23 cellular contexts compared by ENCODE assay signal in the genomic region with DNA sequence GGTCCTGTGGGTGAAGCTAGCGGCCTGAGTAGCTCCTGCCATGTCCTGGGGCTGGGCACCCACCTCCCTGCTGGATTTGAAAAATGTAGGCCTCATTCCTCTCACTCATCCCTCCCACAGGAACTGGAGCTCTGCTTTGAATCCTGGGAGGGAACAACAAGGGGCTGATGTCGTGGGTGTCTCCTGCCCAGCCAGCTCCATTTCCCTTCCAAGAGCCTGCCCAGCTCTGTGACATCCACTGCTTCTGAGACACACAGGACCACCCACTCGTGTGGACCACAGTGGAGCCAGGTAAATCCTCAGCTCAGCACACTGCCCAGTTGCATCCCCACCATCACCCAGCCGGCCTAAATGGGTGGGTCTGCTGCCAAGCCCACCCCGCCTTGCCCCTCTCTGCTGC.
DNase-seq lines count a peak whose midpoint lies in the region; ATAC-seq, FAIRE-seq and TF ChIP-seq lines count a peak whose summit lies in the region.
"Had no signal": no experiment of that assay in that cellular context is flagged by ENCODE, and none has a peak within 500 bp of the region (broad histone marks: within the 10 kb centered on the region; RNA-seq: fewer than 3 reads in every experiment).

No MANE protein-coding gene starts in this region.

- H3K79me1 ChIP-seq in H1 (ENCODE audit: low read depth, low read length) (no peaks in the 10 kb centered on the region), neuronal stem cell (ENCODE audit: low read depth, low read length) (no peaks in the 10 kb centered on the region)

- H3K9me3 Mint-ChIP-seq in nephron progenitor cell = no peaks in the 10 kb centered on the region
- H3K9me3 Mint-ChIP-seq in activated CD4-positive, alpha-beta T cell treated with anti-CD3 and anti-CD28 coated beads, Interleukin-2, amount 10 ng/mL, durations not matched to agents 7 days and 5 days = no peaks in the 10 kb centered on the region
- H3K9me3 Mint-ChIP-seq: CD4-positive, alpha-beta T cell; CD8-positive, alpha-beta T cell had no signal

- H3K36me3 Mint-ChIP-seq in nephron progenitor cell (ENCODE audit: low read depth) = no peaks in the 10 kb centered on the region
- no peaks in the 10 kb centered on the region for H3K36me3 Mint-ChIP-seq in activated CD4-positive, alpha-beta T cell treated with anti-CD3 and anti-CD28 coated beads, Interleukin-2, amount 10 ng/mL, durations not matched to agents 7 days and 5 days (ENCODE audit: low read depth)
- H3K36me3 Mint-ChIP-seq: CD8-positive, alpha-beta T cell had no signal

- H3K4ac ChIP-seq in H1 (replicated peaks; ENCODE audit: insufficient read length, low read depth, low read length) (no peak overlapping the region), neuronal stem cell (ENCODE audit: low read length) (no peak overlapping the region)

- H3K27me3 Mint-ChIP-seq in nephron progenitor cell (ENCODE audit: low read depth, poor library complexity) = peaks cover 16% of the 10 kb centered on the region
- H3K27me3 Mint-ChIP-seq in activated CD4-positive, alpha-beta T cell treated with anti-CD3 and anti-CD28 coated beads, Interleukin-2, amount 10 ng/mL, durations not matched to agents 7 days and 5 days = no peaks in the 10 kb centered on the region
- H3K27me3 Mint-ChIP-seq: CD4-positive, alpha-beta T cell had no signal

- H3K79me2 ChIP-seq in H1 (ENCODE audit: control insufficient read depth in 1 of 2, insufficient read depth in 2 of 2, low read length in 2 of 2) = no peaks in the 10 kb centered on the region

- H3K9ac ChIP-seq in H1 (replicated peaks in 1 of 4; ENCODE audit: extremely low read depth in 1 of 4, low read depth in 3 of 4, low read length in 3 of 4) (no peak overlapping the region), neuronal stem cell (ENCODE audit: low read depth, low read length, poor library complexity) (no peak overlapping the region)
- H3K9ac ChIP-seq: BLaER1 treated with 17β-estradiol and CSF1 and Interleukin-3, amounts not matched to agents 10 nM and 100 nM had no signal

- H3K4me3 ChIP-seq in HEK293 (ENCODE audit: low read depth, low read length) (no peak overlapping the region), H1 (ENCODE audit: extremely low read depth in 1 of 4, insufficient read depth in 2 of 4, low read depth in 3 of 4, low read length in 4 of 4) (no peak overlapping the region), neuronal stem cell (ENCODE audit: low read length in 2 of 2) (no peak overlapping the region)
- H3K4me3 ChIP-seq: BLaER1 treated with 17β-estradiol and CSF1 and Interleukin-3, amounts not matched to agents 10 nM and 100 nM; GM12878 had no signal

- H2BK15ac ChIP-seq in H1 (ENCODE audit: low read length) = no peak overlapping the region
- H2BK15ac ChIP-seq in neuronal stem cell (ENCODE audit: low read length) = no peak overlapping the region

- H3K14ac ChIP-seq in H1 (ENCODE audit: insufficient read length) (no peak overlapping the region), neuronal stem cell (ENCODE audit: low read length) (no peak overlapping the region)

- CTCF ChIA-PET in HEK293 (lab: Yijun Ruan, JAX) (interaction anchor here (0.7 to 0.9 kb wide), 2 partner anchors 567 to 613 kb away, joined by 3 read pairs; no protein-coding TSS in a partner anchor), H1 (lab: Charles Lee; ENCODE audit: partially characterized antibody) (interaction anchor here (0.7 to 1.1 kb wide), 2 partner anchors 301 to 1094 kb away, joined by 3 to 4 read pairs; no protein-coding TSS in a partner anchor)
- CTCF ChIA-PET in activated CD4-positive, alpha-beta T cell treated with anti-CD3 and anti-CD28 coated beads, Interleukin-2, amount 10 ng/mL, durations not matched to agents 7 days and 5 days (lab: Charles Lee) = interaction anchor here (0.9 kb wide), 1 partner anchor 15 kb away, joined by 3 read pairs; no protein-coding TSS in a partner anchor

- no peak for TF ChIP-seq RAD21 in H1 (IDR thresholded peaks at IDR 0.05 in 1 of 2, conservative IDR thresholded peaks at IDR 0.05 in 1 of 2; ENCODE audit: low read depth in 2 of 2, low read length in 2 of 2)

- TF ChIP-seq EP300 in H1 (IDR thresholded peaks at IDR 0.05; ENCODE audit: borderline replicate concordance in 1 of 2, low read depth in 2 of 2, low read length in 2 of 2) = no peak

- H3K27ac ChIP-seq in HEK293 (ENCODE audit: extremely low read depth, low read depth, low read length) = no peak overlapping the region
- H3K27ac ChIP-seq in H1 (ENCODE audit: low read depth, low read length) = no peak overlapping the region
- no peak overlapping the region for H3K27ac ChIP-seq in neuronal stem cell (replicated peaks; ENCODE audit: low read length)
- H3K27ac ChIP-seq: BLaER1 treated with 17β-estradiol and CSF1 and Interleukin-3, amounts not matched to agents 10 nM and 100 nM; C4-2B had no signal

- H3K27ac Mint-ChIP-seq in nephron progenitor cell = no peak overlapping the region
- no peak overlapping the region for H3K27ac Mint-ChIP-seq in activated CD4-positive, alpha-beta T cell treated with anti-CD3 and anti-CD28 coated beads, Interleukin-2, amount 10 ng/mL, durations not matched to agents 7 days and 5 days
- H3K27ac Mint-ChIP-seq: CD4-positive, alpha-beta T cell; CD8-positive, alpha-beta T cell had no signal

- DNase-seq in H1 (ENCODE audit: low read depth in 1 of 2, low spot score in 2 of 2) (no peak), nephron progenitor cell (no peak), neuronal stem cell (ENCODE audit: low spot score) (no peak), NCI-H2081 (lab: John Stamatoyannopoulos, UW) (no peak), T-helper 9 cell (no peak)
- DNase-seq in activated CD4-positive, alpha-beta T cell treated with anti-CD3 and anti-CD28 coated beads, Interleukin-2, amount 10 ng/mL, durations not matched to agents 7 days and 5 days = no peak
- DNase-seq: 8988T; ACHN; Caco-2; Calu3; CD4-positive, alpha-beta T cell; CD8-positive, alpha-beta T cell; DMS79 treated with DMSO at 0.1 percent for 48 hours; GDM1 had no signal

- no peak for TF ChIP-seq POLR2A in H1 (IDR thresholded peaks at IDR 0.05; ENCODE audit: control extremely low read depth in 1 of 2, low read depth in 2 of 2, low read length in 2 of 2)

- H3K23ac ChIP-seq in H1 (ENCODE audit: insufficient read length) = no peak overlapping the region
- H3K23ac ChIP-seq in neuronal stem cell (ENCODE audit: low read depth, low read length, poor library complexity) = peak overlapping the region; percentile 13

- H4K91ac ChIP-seq in H1 (replicated peaks; ENCODE audit: insufficient read length, low read length) (no peak overlapping the region), neuronal stem cell (ENCODE audit: low read depth, low read length, poor library complexity) (no peak overlapping the region)

- no peaks in the 10 kb centered on the region for H3K27me3 ChIP-seq in H1 (replicated peaks in 1 of 4; ENCODE audit: control insufficient read depth in 3 of 4, extremely low read depth in 1 of 4, insufficient read depth in 3 of 4, low read length in 3 of 4)
- no peaks in the 10 kb centered on the region for H3K27me3 ChIP-seq in neuronal stem cell (ENCODE audit: control insufficient read depth in 3 of 3, insufficient read depth in 3 of 3, low read depth in 1 of 3, low read length in 3 of 3)
- H3K27me3 ChIP-seq: BLaER1 treated with 17β-estradiol and CSF1 and Interleukin-3, amounts not matched to agents 10 nM and 100 nM had no signal

- H4K5ac ChIP-seq in H1 (ENCODE audit: insufficient read length, low read depth, low read length) = no peak overlapping the region

- no peak for TF ChIP-seq CTCF in HEK293 (tag by site-specific recombination; IDR thresholded peaks at IDR 0.05)
- TF ChIP-seq CTCF in H1 (IDR thresholded peaks at IDR 0.05; ENCODE audit: control extremely low read depth in 1 of 3, insufficient read depth in 1 of 3, low read depth in 1 of 3, low read length in 3 of 3) = no peak
- no peak for TF ChIP-seq CTCF in nephron progenitor cell (IDR thresholded peaks at IDR 0.05)

- peaks cover 3% of the 10 kb centered on the region; the same call in 1 of the 2 replicates for H3K23me2 ChIP-seq in H1 (ENCODE audit: low read depth, low read length)

- WGBS in H1 (ENCODE audit: extremely low coverage in 1 of 2, insufficient coverage in 1 of 2, insufficient read length in 1 of 2, insufficient replicate concordance in 2 of 2, low coverage in 1 of 2, low lambda C conversion rate in 2 of 2, missing lambda C conversion rate in 1 of 2), 2 experiments = 86% methylated on average over 5 of the region's 5 CpGs; no CpG with 5 or more reads in 1 of the 2 experiments
- no CpG with 5 or more reads among the region's 5 CpGs for WGBS in neuronal stem cell (ENCODE audit: extremely low coverage in 2 of 2, insufficient read length in 2 of 2, insufficient replicate concordance in 1 of 2), 2 donors

- no peaks in the 10 kb centered on the region for H3K9me3 ChIP-seq in HEK293 (ENCODE audit: control insufficient read depth, insufficient read depth, low read depth, low read length)
- H3K9me3 ChIP-seq in H1 (ENCODE audit: insufficient read depth in 2 of 2, low read depth in 1 of 2, low read length in 1 of 2) = no peaks in the 10 kb centered on the region
- H3K9me3 ChIP-seq in neuronal stem cell (replicated peaks in 1 of 2; ENCODE audit: control insufficient read depth in 2 of 2, insufficient read depth in 1 of 2, low read depth in 1 of 2, low read length in 2 of 2) = no peaks in the 10 kb centered on the region
- H3K9me3 ChIP-seq: BLaER1 treated with 17β-estradiol and CSF1 and Interleukin-3, amounts not matched to agents 10 nM and 100 nM; Caco-2 had no signal

- POLR2A ChIA-PET in HEK293 (lab: Yijun Ruan, JAX) = no interaction called here
- POLR2A ChIA-PET in H1 (lab: Charles Lee; ENCODE audit: partially characterized antibody) = no interaction called here
- POLR2A ChIA-PET in activated CD4-positive, alpha-beta T cell treated with anti-CD3 and anti-CD28 coated beads, Interleukin-2, amount 10 ng/mL, durations not matched to agents 7 days and 5 days (lab: Charles Lee) = no interaction called here

- H3K4me1 ChIP-seq in HEK293 (ENCODE audit: control insufficient read depth, insufficient read depth, low read length) (peaks cover 3% of the 10 kb centered on the region), H1 (replicated peaks in 1 of 4; ENCODE audit: control insufficient read depth in 3 of 4, insufficient read depth in 4 of 4, low read length in 3 of 4) (no peaks in the 10 kb centered on the region), neuronal stem cell (ENCODE audit: control insufficient read depth in 2 of 2, insufficient read depth in 1 of 2, low read depth in 1 of 2, low read length in 2 of 2) (peaks cover 0 to 7% of the 10 kb centered on the region in 2 donors)
- H3K4me1 ChIP-seq: BLaER1 treated with 17β-estradiol and CSF1 and Interleukin-3, amounts not matched to agents 10 nM and 100 nM; Caco-2 had no signal

- ATAC-seq in HG02759 (IDR thresholded peaks at IDR 0.05; ENCODE audit: unreplicated experiment) = no peak
- ATAC-seq: CD8-positive, alpha-beta T cell; GM12878 had no signal

- H3K56ac ChIP-seq in H1 (replicated peaks; ENCODE audit: insufficient read length, low read depth, low read length) = no peak overlapping the region

- FAIRE-seq in H1 (lab: Jason Lieb, UNC) = no peak
- FAIRE-seq: A204.1, D721Med, GM12878, GM12892, GM18507 had no signal

- H4K20me1 ChIP-seq in H1 (replicated peaks in 1 of 2; ENCODE audit: control insufficient read depth in 1 of 2, insufficient read depth in 2 of 2, low read length in 2 of 2) = peaks cover 0 to 3% of the 10 kb centered on the region in 2 experiments
- H4K20me1 ChIP-seq: BLaER1 treated with 17β-estradiol and CSF1 and Interleukin-3, amounts not matched to agents 10 nM and 100 nM had no signal

- H2AFZ ChIP-seq in H1 (ENCODE audit: low read length) = no peak overlapping the region
- no peak overlapping the region for H2AFZ ChIP-seq in neuronal stem cell (ENCODE audit: low read length)

- H2BK120ac ChIP-seq in H1 (replicated peaks; ENCODE audit: low read depth, low read length) (no peak overlapping the region), neuronal stem cell (ENCODE audit: low read depth, low read length) (no peak overlapping the region)

- H3K4me2 ChIP-seq in H1 (ENCODE audit: insufficient read depth in 1 of 2, low read depth in 2 of 2, low read length in 2 of 2) (no peak overlapping the region), neuronal stem cell (ENCODE audit: insufficient read depth, low read length, poor library complexity, severe bottlenecking) (no peak overlapping the region)
- H3K4me2 ChIP-seq: BLaER1 treated with 17β-estradiol and CSF1 and Interleukin-3, amounts not matched to agents 10 nM and 100 nM had no signal

- H3K4me3 Mint-ChIP-seq in nephron progenitor cell = peak overlapping the region; percentile 49
- no peak overlapping the region for H3K4me3 Mint-ChIP-seq in activated CD4-positive, alpha-beta T cell treated with anti-CD3 and anti-CD28 coated beads, Interleukin-2, amount 10 ng/mL, durations not matched to agents 7 days and 5 days
- H3K4me3 Mint-ChIP-seq: CD4-positive, alpha-beta T cell; CD8-positive, alpha-beta T cell had no signal

- no peak overlapping the region for H3K18ac ChIP-seq in H1 (ENCODE audit: extremely low read depth, low read length)
- peak overlapping the region; percentile 44 for H3K18ac ChIP-seq in neuronal stem cell (ENCODE audit: low read length)

- H2BK12ac ChIP-seq in H1 (ENCODE audit: low read depth, low read length) (peak overlapping the region; percentile 27; the same call in 1 of the 2 replicates), neuronal stem cell (ENCODE audit: low read length) (no peak overlapping the region)

- H2BK20ac ChIP-seq in H1 (ENCODE audit: low read length) = no peak overlapping the region

- H2AK5ac ChIP-seq in H1 (ENCODE audit: low read depth, low read length) (no peak overlapping the region), neuronal stem cell (ENCODE audit: low read depth, low read length) (no peak overlapping the region)

- H3K36me3 ChIP-seq in HEK293 (ENCODE audit: control insufficient read depth in 2 of 2, insufficient read depth in 1 of 2, low read length in 2 of 2) (no peaks in the 10 kb centered on the region), H1 (ENCODE audit: control insufficient read depth in 2 of 4, insufficient read depth in 4 of 4, low read length in 3 of 4) (no peaks in the 10 kb centered on the region; a peak in 1 of 8 replicates), neuronal stem cell (replicated peaks in 1 of 2; ENCODE audit: control insufficient read depth in 2 of 2, insufficient read depth in 2 of 2, low read length in 2 of 2) (no peaks in the 10 kb centered on the region)
- H3K36me3 ChIP-seq: BLaER1 treated with 17β-estradiol and CSF1 and Interleukin-3, amounts not matched to agents 10 nM and 100 nM had no signal

- no peak overlapping the region; the same call in 1 of the 2 replicates for H4K8ac ChIP-seq in H1 (ENCODE audit: extremely low read depth, insufficient read depth, low read length)
- H4K8ac ChIP-seq in neuronal stem cell (ENCODE audit: low read depth, low read length) = no peak overlapping the region

- peaks cover 78% of the 10 kb centered on the region for H3K4me1 Mint-ChIP-seq in nephron progenitor cell
- H3K4me1 Mint-ChIP-seq in activated CD4-positive, alpha-beta T cell treated with anti-CD3 and anti-CD28 coated beads, Interleukin-2, amount 10 ng/mL, durations not matched to agents 7 days and 5 days = no peaks in the 10 kb centered on the region

- H2BK5ac ChIP-seq in H1 (ENCODE audit: low read depth, low read length) (no peak overlapping the region), neuronal stem cell (ENCODE audit: low read length) (peak overlapping the region; percentile 2)
